In the genomic region with DNA sequence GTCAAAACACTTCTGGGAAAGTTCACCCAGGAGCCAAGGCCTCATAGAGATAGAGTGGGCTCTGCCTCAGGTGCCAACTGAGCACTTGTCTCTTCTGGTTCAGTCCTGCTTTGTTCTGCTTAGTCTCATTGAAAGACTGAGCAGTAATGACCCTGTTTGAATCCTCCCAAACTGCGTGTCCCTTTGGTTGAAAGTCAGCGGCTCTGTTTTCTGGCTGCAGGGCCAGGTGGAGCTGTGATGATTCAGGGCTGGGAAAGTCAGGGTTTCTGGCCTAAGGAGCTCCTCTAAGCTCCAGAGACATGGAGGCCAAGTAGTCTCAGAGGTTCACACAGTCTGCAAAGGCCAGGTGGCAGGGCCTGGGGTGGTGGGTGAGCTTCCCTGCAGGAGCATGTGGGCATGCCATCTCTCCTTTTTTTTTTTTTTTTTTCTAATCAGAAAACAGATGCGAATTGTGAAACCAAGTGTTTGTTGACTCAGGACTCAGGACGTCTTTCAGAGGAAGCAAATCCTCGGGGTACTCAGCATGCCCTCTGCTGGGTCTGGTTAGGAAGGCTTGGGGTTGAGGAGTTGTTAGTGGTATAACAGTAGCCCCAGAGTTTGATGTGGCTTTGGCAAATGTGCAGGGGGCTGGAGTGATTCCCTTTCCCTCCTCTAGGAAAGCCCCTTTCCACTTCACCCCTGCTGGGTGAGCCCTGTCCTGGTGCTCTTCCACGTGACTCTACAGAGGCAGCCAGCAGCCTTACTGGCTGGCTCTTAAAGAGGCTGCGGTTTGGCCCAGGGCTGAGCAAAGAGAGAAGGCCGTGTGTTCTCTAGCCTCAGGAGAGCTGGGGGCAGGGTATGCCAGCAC, we compare ENCODE assay signal across 11 cellular contexts. TPM values are rescaled to one million over a fixed set of nuclear protein-coding genes. Genes with fewer than 3 reads are reported as not detected.
DNase-seq lines count a peak whose midpoint lies in the region; ATAC-seq and TF ChIP-seq lines count a peak whose summit lies in the region.
"Had no signal": no experiment of that assay in that cellular context is flagged by ENCODE, and none has a peak within 500 bp of the region (broad histone marks: within the 10 kb centered on the region; RNA-seq: fewer than 3 reads in every experiment).

No MANE protein-coding gene starts in this region.

- peaks cover 0 to 47% (median 17%) of the 10 kb centered on the region in 4 donors for H3K4me1 ChIP-seq in sigmoid colon
- H3K4me1 ChIP-seq: parathyroid adenoma had no signal

- POLR2A ChIA-PET in activated CD4-positive, alpha-beta memory T cell treated with anti-CD3 and anti-CD28 coated beads, Interleukin-2, amount 10 ng/mL, durations not matched to agents 7 days and 5 days (lab: Charles Lee), result no interaction called here

- H3K4me3 Mint-ChIP-seq in activated CD8-positive, alpha-beta memory T cell treated with anti-CD3 and anti-CD28 coated beads, Interleukin-2, amount 10 ng/mL, durations not matched to agents 7 days and 5 days, result no peak overlapping the region
- no peak overlapping the region for H3K4me3 Mint-ChIP-seq in activated CD4-positive, alpha-beta memory T cell treated with anti-CD3 and anti-CD28 coated beads, Interleukin-2, amount 10 ng/mL, durations not matched to agents 7 days and 5 days
- H3K4me3 Mint-ChIP-seq: activated CD4-positive, alpha-beta T cell treated with anti-CD3 and anti-CD28 coated beads, Interleukin-2, amount 10 ng/mL, durations not matched to agents 24 days and 14 days; brain had no signal

- H3K27me3 ChIP-seq in sigmoid colon, result no peaks in the 10 kb centered on the region

- 72 to 79% methylated on average over 8 of the region's 8 CpGs for WGBS in sigmoid colon, 2 donors

- H3K9me3 ChIP-seq in sigmoid colon, result no peaks in the 10 kb centered on the region

- H3K36me3 ChIP-seq in sigmoid colon, result no peaks in the 10 kb centered on the region

- no peak overlapping the region for H3K4me3 ChIP-seq in sigmoid colon

- H3K27ac Mint-ChIP-seq in activated CD8-positive, alpha-beta memory T cell treated with anti-CD3 and anti-CD28 coated beads, Interleukin-2, amount 10 ng/mL, durations not matched to agents 7 days and 5 days, result no peak overlapping the region
- no peak overlapping the region for H3K27ac Mint-ChIP-seq in activated CD4-positive, alpha-beta memory T cell treated with anti-CD3 and anti-CD28 coated beads, Interleukin-2, amount 10 ng/mL, durations not matched to agents 7 days and 5 days
- H3K27ac Mint-ChIP-seq: activated CD4-positive, alpha-beta T cell treated with anti-CD3 and anti-CD28 coated beads, Interleukin-2, amount 10 ng/mL, durations not matched to agents 24 days and 14 days had no signal

- no peaks in the 10 kb centered on the region for H3K9me3 Mint-ChIP-seq in activated CD8-positive, alpha-beta memory T cell treated with anti-CD3 and anti-CD28 coated beads, Interleukin-2, amount 10 ng/mL, durations not matched to agents 7 days and 5 days (ENCODE audit: low read depth)
- H3K9me3 Mint-ChIP-seq in activated CD4-positive, alpha-beta memory T cell treated with anti-CD3 and anti-CD28 coated beads, Interleukin-2, amount 10 ng/mL, durations not matched to agents 7 days and 5 days, result no peaks in the 10 kb centered on the region
- H3K9me3 Mint-ChIP-seq: activated CD4-positive, alpha-beta T cell treated with anti-CD3 and anti-CD28 coated beads, Interleukin-2, amount 10 ng/mL, durations not matched to agents 24 days and 14 days had no signal

- CTCF ChIA-PET in activated CD8-positive, alpha-beta memory T cell treated with anti-CD3 and anti-CD28 coated beads, Interleukin-2, amount 10 ng/mL, durations not matched to agents 7 days and 5 days (lab: Charles Lee), result interaction anchor here (4.4 kb wide), 1 partner anchor 10 kb away, joined by 17 read pairs; no protein-coding TSS in a partner anchor
- CTCF ChIA-PET in activated CD4-positive, alpha-beta memory T cell treated with anti-CD3 and anti-CD28 coated beads, Interleukin-2, amount 10 ng/mL, durations not matched to agents 7 days and 5 days (lab: Charles Lee), result no interaction called here

- no peak for ATAC-seq in activated CD8-positive, alpha-beta memory T cell treated with anti-CD3 and anti-CD28 coated beads, Interleukin-2, amount 10 ng/mL, durations not matched to agents 7 days and 5 days
- ATAC-seq in HG03520 (IDR thresholded peaks at IDR 0.05; ENCODE audit: unreplicated experiment), result no peak

- TF ChIP-seq EP300 in sigmoid colon (IDR thresholded peaks at IDR 0.05), result no peak

- DNase-seq in H4 (ENCODE audit: low spot score) (peak; percentile 75), NCI-H748 (lab: John Stamatoyannopoulos, UW; ENCODE audit: unreplicated experiment) (peak; percentile 75), fibroblast of peridontal ligament (ENCODE audit: extremely low read depth) (peak; percentile 74), sigmoid colon (no peak), GOT3 (lab: John Stamatoyannopoulos, UW) (no peak)
- DNase-seq in activated CD8-positive, alpha-beta memory T cell treated with anti-CD3 and anti-CD28 coated beads, Interleukin-2, amount 10 ng/mL, durations not matched to agents 7 days and 5 days, result no peak
- DNase-seq in activated CD4-positive, alpha-beta memory T cell treated with anti-CD3 and anti-CD28 coated beads, Interleukin-2, amount 10 ng/mL, durations not matched to agents 7 days and 5 days, result no peak
- DNase-seq: activated CD4-positive, alpha-beta T cell treated with anti-CD3 and anti-CD28 coated beads, Interleukin-2, amount 10 ng/mL, durations not matched to agents 24 days and 14 days had no signal

- no peaks in the 10 kb centered on the region for H3K4me1 Mint-ChIP-seq in activated CD8-positive, alpha-beta memory T cell treated with anti-CD3 and anti-CD28 coated beads, Interleukin-2, amount 10 ng/mL, durations not matched to agents 7 days and 5 days
- H3K4me1 Mint-ChIP-seq in activated CD4-positive, alpha-beta memory T cell treated with anti-CD3 and anti-CD28 coated beads, Interleukin-2, amount 10 ng/mL, durations not matched to agents 7 days and 5 days, result no peaks in the 10 kb centered on the region
- H3K4me1 Mint-ChIP-seq: activated CD4-positive, alpha-beta T cell treated with anti-CD3 and anti-CD28 coated beads, Interleukin-2, amount 10 ng/mL, durations not matched to agents 24 days and 14 days had no signal

- H3K36me3 Mint-ChIP-seq in activated CD8-positive, alpha-beta memory T cell treated with anti-CD3 and anti-CD28 coated beads, Interleukin-2, amount 10 ng/mL, durations not matched to agents 7 days and 5 days, result no peaks in the 10 kb centered on the region
- no peaks in the 10 kb centered on the region for H3K36me3 Mint-ChIP-seq in activated CD4-positive, alpha-beta memory T cell treated with anti-CD3 and anti-CD28 coated beads, Interleukin-2, amount 10 ng/mL, durations not matched to agents 7 days and 5 days (ENCODE audit: low read depth)
- H3K36me3 Mint-ChIP-seq: brain had no signal

- peak overlapping the region in 3 of 4 donors; percentile 22 to 53 (median 48) for H3K27ac ChIP-seq in sigmoid colon
- H3K27ac ChIP-seq: parathyroid adenoma had no signal

- intact Hi-C loops in sigmoid colon (cut with DNase I), result loop anchor here (10.0 kb wide), 1 partner anchor 107 kb away; no protein-coding TSS in a partner anchor

- no peak for TF ChIP-seq POLR2A in sigmoid colon (IDR thresholded peaks at IDR 0.05)

- no peak for TF ChIP-seq CTCF in sigmoid colon (IDR thresholded peaks at IDR 0.05)

- peaks cover 8% of the 10 kb centered on the region for H3K27me3 Mint-ChIP-seq in activated CD8-positive, alpha-beta memory T cell treated with anti-CD3 and anti-CD28 coated beads, Interleukin-2, amount 10 ng/mL, durations not matched to agents 7 days and 5 days
- peaks cover 7% of the 10 kb centered on the region for H3K27me3 Mint-ChIP-seq in activated CD4-positive, alpha-beta memory T cell treated with anti-CD3 and anti-CD28 coated beads, Interleukin-2, amount 10 ng/mL, durations not matched to agents 7 days and 5 days

RNA-seq across cellular contexts. Expression of a gene that starts 38.3 kb away (rescaled TPM):
- total RNA-seq in H4 (2014; rRNA removed; shearing (Covaris generic)), result 2.6 and 2.8 TPM in 2 replicates
- total RNA-seq in sigmoid colon, result 1 to 10 TPM; 1.5 to 3.4 (median 2.1) TPM
- polyA plus RNA-seq in sigmoid colon, result under 1 TPM in 1 of 3 donors, not detected in 2; 0.73 TPM
- under 1 TPM; 0.12 to 0.26 TPM for total RNA-seq in activated CD8-positive, alpha-beta memory T cell treated with anti-CD3 and anti-CD28 coated beads, Interleukin-2, amount 10 ng/mL, durations not matched to agents 7 days and 5 days
- under 1 TPM in 1 of 2 experiments, not detected in 1; 0.13 TPM for total RNA-seq in activated CD4-positive, alpha-beta memory T cell treated with anti-CD3 and anti-CD28 coated beads, Interleukin-2, amount 10 ng/mL, durations not matched to agents 7 days and 5 days

Comparison
In these comparisons a context has a peak if more than half of its experiments do, and no peak if none do; other contexts are left out.
1. DNase-seq: peak in H4 (single experiment), NCI-H748 (single experiment) and fibroblast of peridontal ligament (single experiment); none in sigmoid colon (single experiment), activated CD8-positive, alpha-beta memory T cell treated with anti-CD3 and anti-CD28 coated beads, Interleukin-2, amount 10 ng/mL, durations not matched to agents 7 days and 5 days (single experiment), GOT3 (single experiment) and activated CD4-positive, alpha-beta memory T cell treated with anti-CD3 and anti-CD28 coated beads, Interleukin-2, amount 10 ng/mL, durations not matched to agents 7 days and 5 days (single experiment).